In genomic region chr2:120622159-120622869, GRCh38 we compare ENCODE assay signal across 22 cellular contexts.
DNase-seq lines count a peak whose midpoint lies in the region; ATAC-seq, FAIRE-seq and TF ChIP-seq lines count a peak whose summit lies in the region.
"Had no signal": no experiment of that assay in that cellular context is flagged by ENCODE, and none has a peak within 500 bp of the region (broad histone marks: within the 10 kb centered on the region; RNA-seq: fewer than 3 reads in every experiment).

No MANE protein-coding gene starts in this region.

- H3K4me3 Mint-ChIP-seq in progenitor cell of endocrine pancreas (ENCODE audit: low read depth): no peak overlapping the region
- H3K4me3 Mint-ChIP-seq in T-helper 2 cell treated with Interferon-gamma antibody and Interleukin-4, amounts not matched to agents 5 μg/mL and 100 μg/mL, for 36 hours: no peak overlapping the region
- H3K4me3 Mint-ChIP-seq: GM23338 had no signal

- H3K27ac Mint-ChIP-seq in progenitor cell of endocrine pancreas: peak overlapping the region; percentile 84
- no peak overlapping the region for H3K27ac Mint-ChIP-seq in T-helper 2 cell treated with Interferon-gamma antibody and Interleukin-4, amounts not matched to agents 5 μg/mL and 100 μg/mL, for 36 hours
- H3K27ac Mint-ChIP-seq: GM23338 had no signal

- peak; percentile 55 for DNase-seq in activated effector memory CD4-positive, alpha-beta T cell treated with anti-CD3 and anti-CD28 coated beads, Interleukin-2, amount 50 U/mL, for 16 hours
- no peak for DNase-seq in activated effector memory CD4-positive, alpha-beta T cell treated with Interleukin-2 at 50 U/mL for 16 hours
- DNase-seq in left ventricle myocardium superior: no peak
- DNase-seq in progenitor cell of endocrine pancreas (ENCODE audit: low spot score, unreplicated experiment): no peak
- no peak for DNase-seq in urothelium cell line (ENCODE audit: low spot score)
- DNase-seq in RPMI8226: no peak
- no peak for DNase-seq in CD1c-positive myeloid dendritic cell (ENCODE audit: extremely low spot score)
- DNase-seq in T-helper 2 cell treated with Interferon-gamma antibody and Interleukin-4, amounts not matched to agents 5 μg/mL and 100 μg/mL, for 36 hours (ENCODE audit: low spot score): no peak
- DNase-seq: HCEC 1CT, KG1, NCI-H1092 treated with DMSO at 0.1 percent for 48 hours, NCI-H146, NCI-H2029 treated with DMSO at 0.1 percent for 48 hours, NCI-H345, NCI-H524, PC-3, SIG-M5, SK-N-SH had no signal

- H3K27me3 Mint-ChIP-seq in progenitor cell of endocrine pancreas: peaks cover 4% of the 10 kb centered on the region
- no peaks in the 10 kb centered on the region for H3K27me3 Mint-ChIP-seq in T-helper 2 cell treated with Interferon-gamma antibody and Interleukin-4, amounts not matched to agents 5 μg/mL and 100 μg/mL, for 36 hours (ENCODE audit: low read depth)

- ATAC-seq in left ventricle myocardium superior: peak; percentile 78
- ATAC-seq: PC-3 had no signal

- H3K4me1 Mint-ChIP-seq in progenitor cell of endocrine pancreas (ENCODE audit: low read depth): peaks cover 20% of the 10 kb centered on the region
- no peaks in the 10 kb centered on the region for H3K4me1 Mint-ChIP-seq in T-helper 2 cell treated with Interferon-gamma antibody and Interleukin-4, amounts not matched to agents 5 μg/mL and 100 μg/mL, for 36 hours (ENCODE audit: low read depth)
- H3K4me1 Mint-ChIP-seq: GM23338 had no signal

- H3K36me3 Mint-ChIP-seq in progenitor cell of endocrine pancreas (ENCODE audit: insufficient read depth): no peaks in the 10 kb centered on the region
- H3K36me3 Mint-ChIP-seq in T-helper 2 cell treated with Interferon-gamma antibody and Interleukin-4, amounts not matched to agents 5 μg/mL and 100 μg/mL, for 36 hours (ENCODE audit: low read depth): no peaks in the 10 kb centered on the region

- FAIRE-seq in urothelium cell line (lab: Jason Lieb, UNC): peak; percentile 93
- FAIRE-seq: A204.1, G401.6, GM12892 had no signal

- TF ChIP-seq CTCF in progenitor cell of endocrine pancreas (IDR thresholded peaks at IDR 0.05; ENCODE audit: unreplicated experiment): no peak

- H3K9me3 Mint-ChIP-seq in progenitor cell of endocrine pancreas (ENCODE audit: low read depth): no peaks in the 10 kb centered on the region
- no peaks in the 10 kb centered on the region for H3K9me3 Mint-ChIP-seq in T-helper 2 cell treated with Interferon-gamma antibody and Interleukin-4, amounts not matched to agents 5 μg/mL and 100 μg/mL, for 36 hours
- H3K9me3 Mint-ChIP-seq: GM23338 had no signal

- intact Hi-C loops in left ventricle myocardium superior (cut with micrococcal nuclease): no loop called here
